ENCODE assay signal across 17 cellular contexts in genomic region chr11:63663809-63664208, GRCh38. TPM values are rescaled to one million over a fixed set of nuclear protein-coding genes. Genes with fewer than 3 reads are reported as not detected.
DNase-seq lines count a peak whose midpoint lies in the region; ATAC-seq and TF ChIP-seq lines count a peak whose summit lies in the region.
"Had no signal": no experiment of that assay in that cellular context is flagged by ENCODE, and none has a peak within 500 bp of the region (broad histone marks: within the 10 kb centered on the region; RNA-seq: fewer than 3 reads in every experiment).

No MANE protein-coding gene starts in this region.

- peaks cover 4 to 15% of the 10 kb centered on the region in 2 donors for H3K36me3 Mint-ChIP-seq in CD14-positive monocyte
- H3K36me3 Mint-ChIP-seq: stimulated activated memory B cell treated with anti-CD40 and anti-IgM and Interleukin-4, amounts not matched to agents 10 μg/mL and 1 μg/mL and 100 μg/mL, for 72 hours had no signal

- no peaks in the 10 kb centered on the region for H3K9me3 ChIP-seq in PC-3 (ENCODE audit: low read length)
- H3K9me3 ChIP-seq: heart left ventricle, pancreas had no signal

- peak overlapping the region; percentile 57 for H3K4me2 ChIP-seq in PC-3 (ENCODE audit: low read length)

- H3K36me3 ChIP-seq in PC-3 (ENCODE audit: low read depth, low read length) = peaks cover under 1% of the 10 kb centered on the region
- H3K36me3 ChIP-seq: pancreas had no signal

- no peaks in the 10 kb centered on the region for H3K9me2 ChIP-seq in PC-3 (replicated peaks; ENCODE audit: low read length)

- TF ChIP-seq CTCF in CD14-positive monocyte (IDR thresholded peaks at IDR 0.05) = no peak
- no peak for TF ChIP-seq CTCF in PC-3 (conservative IDR thresholded peaks at IDR 0.05; ENCODE audit: low read depth, low read length)
- TF ChIP-seq CTCF in choroid plexus epithelial cell (conservative IDR thresholded peaks at IDR 0.05; ENCODE audit: low read depth, low read length) = no peak

- peaks cover 58% of the 10 kb centered on the region for H3K4me1 Mint-ChIP-seq in CD14-positive monocyte

- peaks cover 4% of the 10 kb centered on the region; the same call in 1 of the 2 replicates for H4K20me1 ChIP-seq in PC-3 (ENCODE audit: low read length)

- peak overlapping the region in 5 of 7 donors; percentile 43 to 85 (median 80) for H3K27ac Mint-ChIP-seq in CD14-positive monocyte
- H3K27ac Mint-ChIP-seq: activated naive CD4-positive, alpha-beta T cell treated with anti-CD3 and anti-CD28 coated beads, Interleukin-2, amount 50 U/mL, for 24 hours; dendritic cell treated with granulocyte-macrophage colony-stimulating factor and Interleukin-4, amounts not matched to agents 40 ng/mL and 50 ng/mL, for 4 days; stimulated activated memory B cell treated with anti-CD40 and anti-IgM and Interleukin-4, amounts not matched to agents 10 μg/mL and 1 μg/mL and 100 μg/mL, for 72 hours had no signal

- H3K79me2 ChIP-seq in PC-3 (ENCODE audit: low read length) = peaks cover 94% of the 10 kb centered on the region

- POLR2A ChIA-PET in PC-3 (lab: Charles Lee; ENCODE audit: unreplicated experiment) = no interaction called here

- H3K27ac ChIP-seq in PC-3 (ENCODE audit: low read length) = peak overlapping the region; percentile 35
- H3K27ac ChIP-seq: heart left ventricle, pancreas had no signal

- no TSS peak for BruUV-seq in PC-3 (replicated peaks; lab: Mats Ljungman, UMichigan)

- H3K9ac ChIP-seq in PC-3 (ENCODE audit: low read length) = no peak overlapping the region

- no peak for DNase-seq in CD14-positive monocyte (ENCODE audit: low spot score)
- peak; percentile 86 for DNase-seq in PC-3
- peak; percentile 59 for DNase-seq in choroid plexus epithelial cell (ENCODE audit: low read depth)
- peak; percentile 26 to 73 for DNase-seq in lung microvascular endothelial cell (ENCODE audit: low read depth in 2 of 2)
- DNase-seq in NCI-H69 (lab: John Stamatoyannopoulos, UW) = no peak
- DNase-seq: C1 segment of cervical spinal cord, heart left ventricle, NCI-H1048, NCI-H446 treated with DMSO at 0.1 percent for 48 hours, pancreas had no signal

- no peaks in the 10 kb centered on the region for H3K9me3 Mint-ChIP-seq in CD14-positive monocyte
- H3K9me3 Mint-ChIP-seq: activated naive CD4-positive, alpha-beta T cell treated with anti-CD3 and anti-CD28 coated beads, Interleukin-2, amount 50 U/mL, for 24 hours; dendritic cell treated with granulocyte-macrophage colony-stimulating factor and Interleukin-4, amounts not matched to agents 40 ng/mL and 50 ng/mL, for 4 days; stimulated activated memory B cell treated with anti-CD40 and anti-IgM and Interleukin-4, amounts not matched to agents 10 μg/mL and 1 μg/mL and 100 μg/mL, for 72 hours had no signal

- no peaks in the 10 kb centered on the region for H3K27me3 Mint-ChIP-seq in CD14-positive monocyte (ENCODE audit: low read depth in 3 of 3)
- H3K27me3 Mint-ChIP-seq: activated naive CD4-positive, alpha-beta T cell treated with anti-CD3 and anti-CD28 coated beads, Interleukin-2, amount 50 U/mL, for 24 hours; dendritic cell treated with granulocyte-macrophage colony-stimulating factor and Interleukin-4, amounts not matched to agents 40 ng/mL and 50 ng/mL, for 4 days; stimulated activated memory B cell treated with anti-CD40 and anti-IgM and Interleukin-4, amounts not matched to agents 10 μg/mL and 1 μg/mL and 100 μg/mL, for 72 hours had no signal

- intact Hi-C loops in CD14-positive monocyte (cut with micrococcal nuclease) (loop anchor here in 1 of 2 donors (10.0 kb wide), 1 partner anchor 71 kb away; no protein-coding TSS in a partner anchor), PC-3 (cut with micrococcal nuclease) (no loop called here)

- H3K4me3 Mint-ChIP-seq in CD14-positive monocyte = no peak overlapping the region
- H3K4me3 Mint-ChIP-seq: activated naive CD4-positive, alpha-beta T cell treated with anti-CD3 and anti-CD28 coated beads, Interleukin-2, amount 50 U/mL, for 24 hours; dendritic cell treated with granulocyte-macrophage colony-stimulating factor and Interleukin-4, amounts not matched to agents 40 ng/mL and 50 ng/mL, for 4 days; stimulated activated memory B cell treated with anti-CD40 and anti-IgM and Interleukin-4, amounts not matched to agents 10 μg/mL and 1 μg/mL and 100 μg/mL, for 72 hours had no signal

- H3F3A ChIP-seq in PC-3 (ENCODE audit: low read length, unreplicated experiment) = peaks cover 8% of the 10 kb centered on the region

- CTCF ChIA-PET in PC-3 (lab: Charles Lee) = interaction anchor here (0.6 kb wide), 1 partner anchor 104 kb away, joined by 6 read pairs; no protein-coding TSS in a partner anchor

- no peaks in the 10 kb centered on the region for H3K27me3 ChIP-seq in PC-3 (ENCODE audit: low read length)
- H3K27me3 ChIP-seq: heart left ventricle, pancreas had no signal

- ATAC-seq in PC-3 (peak; percentile 53), HG03342 (IDR thresholded peaks at IDR 0.05; ENCODE audit: unreplicated experiment) (no peak), GM18858 (IDR thresholded peaks at IDR 0.05; ENCODE audit: unreplicated experiment) (no peak), GM19324 (IDR thresholded peaks at IDR 0.05; ENCODE audit: low FRiP score, unreplicated experiment) (no peak)
- ATAC-seq: heart left ventricle; pancreas; stimulated activated memory B cell treated with anti-CD40 and anti-IgM and Interleukin-4, amounts not matched to agents 10 μg/mL and 1 μg/mL and 100 μg/mL, for 72 hours had no signal

- H3K4me1 ChIP-seq in PC-3 (ENCODE audit: insufficient read depth, low read length) = peaks cover 44% of the 10 kb centered on the region

- no peak overlapping the region for H2AFZ ChIP-seq in PC-3 (ENCODE audit: low read length)

- no peak overlapping the region for H3K4me3 ChIP-seq in PC-3 (ENCODE audit: low read length)
- no peak overlapping the region for H3K4me3 ChIP-seq in choroid plexus epithelial cell (ENCODE audit: low read depth, low read length)
- H3K4me3 ChIP-seq: heart left ventricle, lung, pancreas had no signal

RNA-seq across cellular contexts. Expression of gene ATL3, which starts 7.4 kb away (rescaled TPM):
- polyA plus RNA-seq in CD14-positive monocyte = 10 to 100 TPM; 22.7 to 25.5 TPM
- 47.2 and 51.0 TPM in 2 replicates for total RNA-seq in PC-3 (2014; rRNA removed)
- total RNA-seq in lung microvascular endothelial cell = 69.3 and 85.7 TPM in 2 replicates

RNA-seq across cellular contexts. Expression of gene RTN3, which starts 17.5 kb away (rescaled TPM):
- 100 to 1,000 TPM; 232 to 341 TPM for polyA plus RNA-seq in CD14-positive monocyte
- 100 and 133 TPM in 2 replicates for total RNA-seq in PC-3 (2014; rRNA removed)
- total RNA-seq in lung microvascular endothelial cell = 42.7 and 49.8 TPM in 2 replicates

RNA-seq across cellular contexts. Expression of gene PLAAT3, which starts 49.6 kb away (rescaled TPM):
- 10 to 100 TPM; 34.2 to 67.3 TPM for polyA plus RNA-seq in CD14-positive monocyte
- total RNA-seq in PC-3 (2014; rRNA removed) (57.8 and 69.0 TPM in 2 replicates), lung microvascular endothelial cell (56.2 and 63.1 TPM in 2 replicates)

Comparison
In these comparisons a context has a peak if more than half of its experiments do, and no peak if none do; other contexts are left out.
1. DNase-seq: peak in PC-3 (single experiment), choroid plexus epithelial cell (single experiment) and lung microvascular endothelial cell (2 of 2); none in CD14-positive monocyte (single experiment) and NCI-H69 (single experiment).